In genomic region chr1:205523891-205524793, GRCh38 we compare ENCODE assay signal across 8 cellular contexts. TPM values are rescaled to one million over a fixed set of nuclear protein-coding genes. Genes with fewer than 3 reads are reported as not detected.
DNase-seq lines count a peak whose midpoint lies in the region; ATAC-seq, FAIRE-seq and TF ChIP-seq lines count a peak whose summit lies in the region.

No MANE protein-coding gene starts in this region.

- WGBS in H1 (ENCODE audit: extremely low coverage in 1 of 2, insufficient coverage in 1 of 2, insufficient read length in 1 of 2, insufficient replicate concordance in 2 of 2, low coverage in 1 of 2, low lambda C conversion rate in 2 of 2, missing lambda C conversion rate in 1 of 2), 2 experiments, result 63% methylated on average over 16 of the region's 16 CpGs; no CpG with 5 or more reads in 1 of the 2 experiments

- H3K23ac ChIP-seq in H1 (ENCODE audit: insufficient read length), result no peak overlapping the region

- no peak overlapping the region for H2AK5ac ChIP-seq in H1 (ENCODE audit: low read depth, low read length)

- H4K5ac ChIP-seq in H1 (ENCODE audit: insufficient read length, low read depth, low read length), result no peak overlapping the region

- no peak for TF ChIP-seq EP300 in H1 (IDR thresholded peaks at IDR 0.05; ENCODE audit: borderline replicate concordance in 1 of 2, low read depth in 2 of 2, low read length in 2 of 2)

- peak overlapping the region; percentile 26; the same call in 1 of the 2 replicates for H2BK5ac ChIP-seq in H1 (ENCODE audit: low read depth, low read length)

- no peak overlapping the region; the same call in 1 of the 2 replicates for H2BK12ac ChIP-seq in H1 (ENCODE audit: low read depth, low read length)

- no peak overlapping the region for H2BK120ac ChIP-seq in H1 (replicated peaks; ENCODE audit: low read depth, low read length)

- H3K79me1 ChIP-seq in H1 (ENCODE audit: low read depth, low read length), result no peaks in the 10 kb centered on the region

- H4K8ac ChIP-seq in H1 (ENCODE audit: extremely low read depth, insufficient read depth, low read length), result no peak overlapping the region

- H2AFZ ChIP-seq in H1 (ENCODE audit: low read length), result no peak overlapping the region

- H3K36me3 Mint-ChIP-seq in CD8-positive, alpha-beta memory T cell, result no peaks in the 10 kb centered on the region

- H3K27me3 ChIP-seq in CD8-positive, alpha-beta memory T cell (ENCODE audit: insufficient read depth, low read length, poor library complexity, severe bottlenecking), result no peaks in the 10 kb centered on the region
- H3K27me3 ChIP-seq in H1 (replicated peaks in 1 of 4; ENCODE audit: control insufficient read depth in 3 of 4, extremely low read depth in 1 of 4, insufficient read depth in 3 of 4, low read length in 3 of 4), result no peaks in the 10 kb centered on the region

- peaks cover 2 to 10% of the 10 kb centered on the region in 2 experiments for H4K20me1 ChIP-seq in H1 (replicated peaks in 1 of 2; ENCODE audit: control insufficient read depth in 1 of 2, insufficient read depth in 2 of 2, low read length in 2 of 2)

- no peak overlapping the region for H3K27ac ChIP-seq in CD8-positive, alpha-beta memory T cell (ENCODE audit: low read depth, low read length)
- no peak overlapping the region for H3K27ac ChIP-seq in H1 (ENCODE audit: low read depth, low read length)

- no peak overlapping the region for H4K91ac ChIP-seq in H1 (replicated peaks; ENCODE audit: insufficient read length, low read length)

- H3K9me3 Mint-ChIP-seq in CD8-positive, alpha-beta memory T cell, result no peaks in the 10 kb centered on the region

- TF ChIP-seq POLR2A in H1 (IDR thresholded peaks at IDR 0.05; ENCODE audit: control extremely low read depth in 1 of 2, low read depth in 2 of 2, low read length in 2 of 2), result no peak

- H3K4me3 ChIP-seq in CD8-positive, alpha-beta memory T cell (ENCODE audit: low read length), result no peak overlapping the region
- H3K4me3 ChIP-seq in H1 (ENCODE audit: extremely low read depth in 1 of 4, insufficient read depth in 2 of 4, low read depth in 3 of 4, low read length in 4 of 4), result no peak overlapping the region

- H3K9me3 ChIP-seq in CD8-positive, alpha-beta memory T cell (ENCODE audit: low read length), result no peaks in the 10 kb centered on the region
- no peaks in the 10 kb centered on the region for H3K9me3 ChIP-seq in H1 (ENCODE audit: insufficient read depth in 2 of 2, low read depth in 1 of 2, low read length in 1 of 2)

- H3K9ac ChIP-seq in H1 (replicated peaks in 1 of 4; ENCODE audit: extremely low read depth in 1 of 4, low read depth in 3 of 4, low read length in 3 of 4), result no peak overlapping the region

- no peak overlapping the region for H3K14ac ChIP-seq in H1 (ENCODE audit: insufficient read length)

- peak; percentile 58 to 80 (median 62) for DNase-seq in CD8-positive, alpha-beta memory T cell
- peak; percentile 95 for DNase-seq in HT-29 (ENCODE audit: low spot score)
- peak; percentile 18 for DNase-seq in NOMO-1 treated with dmso at 0.1 percent for 144 hours (lab: John Stamatoyannopoulos, UW; ENCODE audit: unreplicated experiment)
- peak; percentile 32 to 70 (median 61) for DNase-seq in activated CD8-positive, alpha-beta memory T cell treated with anti-CD3 and anti-CD28 coated beads for 48 hours (ENCODE audit: low read depth in 2 of 3, low spot score in 2 of 3)
- peak; percentile 63 to 94 for DNase-seq in H1 (ENCODE audit: low read depth in 1 of 2, low spot score in 2 of 2)
- DNase-seq in middle frontal gyrus (ENCODE audit: extremely low spot score, low spot score), result peak; percentile 81
- DNase-seq in stimulated activated CD8-positive, alpha-beta memory T cell treated with anti-CD3 and anti-CD28 coated beads, Interleukin-4, amount 100 ng/mL, for 48 hours, result peak; percentile 88

- H3K4me1 Mint-ChIP-seq in CD8-positive, alpha-beta memory T cell, result peaks cover 0 to 2% (median 0%) of the 10 kb centered on the region in 3 donors

- H2BK20ac ChIP-seq in H1 (ENCODE audit: low read length), result no peak overlapping the region

- H3K27me3 Mint-ChIP-seq in CD8-positive, alpha-beta memory T cell, result peaks cover 3 to 5% of the 10 kb centered on the region in 2 donors

- no peak overlapping the region for H3K4ac ChIP-seq in H1 (replicated peaks; ENCODE audit: insufficient read length, low read depth, low read length)

- CTCF ChIA-PET in CD8-positive, alpha-beta memory T cell (lab: Charles Lee), result interaction anchor here (0.6 to 5.4 kb wide), 47 partner anchors 9 to 272 kb away, joined by 3 to 104 read pairs (median 6); partner anchors contain the start of genes CDK18, ELK4 and NUAK2
- CTCF ChIA-PET in H1 (lab: Charles Lee; ENCODE audit: partially characterized antibody), result interaction anchor here (0.6 to 47.3 kb wide), 75 partner anchors 10 to 398 kb away, joined by 3 to 1626 read pairs (median 7); partner anchors contain the start of genes BLACAT1, CDK18, KLHDC8A and LEMD1

- H3K56ac ChIP-seq in H1 (replicated peaks; ENCODE audit: insufficient read length, low read depth, low read length), result no peak overlapping the region

- no peak overlapping the region for H3K18ac ChIP-seq in H1 (ENCODE audit: extremely low read depth, low read length)

- no peaks in the 10 kb centered on the region for H3K79me2 ChIP-seq in H1 (ENCODE audit: control insufficient read depth in 1 of 2, insufficient read depth in 2 of 2, low read length in 2 of 2)

- no peak overlapping the region for H3K27ac Mint-ChIP-seq in CD8-positive, alpha-beta memory T cell

- no peak for ATAC-seq in HG03196 (IDR thresholded peaks at IDR 0.05; ENCODE audit: unreplicated experiment)

- H3K23me2 ChIP-seq in H1 (ENCODE audit: low read depth, low read length), result no peaks in the 10 kb centered on the region; the same call in 1 of the 2 replicates

- no peak overlapping the region for H3K4me2 ChIP-seq in H1 (ENCODE audit: insufficient read depth in 1 of 2, low read depth in 2 of 2, low read length in 2 of 2)

- no peaks in the 10 kb centered on the region for H3K36me3 ChIP-seq in CD8-positive, alpha-beta memory T cell (ENCODE audit: insufficient read depth, low read length)
- H3K36me3 ChIP-seq in H1 (ENCODE audit: control insufficient read depth in 2 of 4, insufficient read depth in 4 of 4, low read length in 3 of 4), result peaks cover 0 to 14% (median 8%) of the 10 kb centered on the region in 4 experiments; a peak in 1 of 8 replicates

- peak; percentile 96 to 97 for TF ChIP-seq RAD21 in H1 (IDR thresholded peaks at IDR 0.05 in 1 of 2, conservative IDR thresholded peaks at IDR 0.05 in 1 of 2; ENCODE audit: low read depth in 2 of 2, low read length in 2 of 2)

- POLR2A ChIA-PET in CD8-positive, alpha-beta memory T cell (lab: Charles Lee), result interaction anchor here (0.6 kb wide), 1 partner anchor 117 kb away, joined by 4 read pairs; no protein-coding TSS in a partner anchor
- POLR2A ChIA-PET in H1 (lab: Charles Lee; ENCODE audit: partially characterized antibody), result interaction anchor here (0.6 to 2.9 kb wide), 12 partner anchors 9 to 174 kb away, joined by 3 to 14 read pairs (median 3); partner anchors contain the start of genes CDK18 and ELK4

- H3K4me3 Mint-ChIP-seq in CD8-positive, alpha-beta memory T cell, result no peak overlapping the region

- H2BK15ac ChIP-seq in H1 (ENCODE audit: low read length), result peak overlapping the region; percentile 81; the same call in 1 of the 2 replicates

- H3K4me1 ChIP-seq in CD8-positive, alpha-beta memory T cell (ENCODE audit: insufficient read depth, low read length), result no peaks in the 10 kb centered on the region
- H3K4me1 ChIP-seq in H1 (replicated peaks in 1 of 4; ENCODE audit: control insufficient read depth in 3 of 4, insufficient read depth in 4 of 4, low read length in 3 of 4), result peaks cover under 1 to 27% (median 12%) of the 10 kb centered on the region in 4 experiments

- TF ChIP-seq CTCF in H1 (IDR thresholded peaks at IDR 0.05; ENCODE audit: control extremely low read depth in 1 of 3, insufficient read depth in 1 of 3, low read depth in 1 of 3, low read length in 3 of 3), result peak; percentile 73 to 94 (median 93)

- FAIRE-seq in H1 (lab: Jason Lieb, UNC), result peak; percentile 98

TF ChIP-seq in H1, 55 proteins besides CTCF, POLR2A, EP300 and RAD21:
- 0 out of 4 replicates have a peak, but pooled peaks of 1 of the 2 experiments have one; percentile 44 for TF ChIP-seq SIN3A (conservative IDR thresholded peaks at IDR 0.05 in 1 of 2, IDR thresholded peaks at IDR 0.05 in 1 of 2; ENCODE audit: low read depth in 1 of 2, low read length in 2 of 2)
- no peak for TF ChIP-seq RBBP5 (IDR thresholded peaks at IDR 0.05; ENCODE audit: borderline replicate concordance, low read depth, low read length)

RNA-seq across cellular contexts. Expression of gene CDK18, which starts 19.7 kb away (rescaled TPM):
- total RNA-seq in CD8-positive, alpha-beta memory T cell, result 1 to 10 TPM; 1.4 to 1.6 TPM
- polyA plus RNA-seq in CD8-positive, alpha-beta memory T cell, result 0.43 TPM
- total RNA-seq in HT-29 (2014; rRNA removed; shearing (Covaris generic)), result 22.2 and 27.6 TPM in 2 replicates
- 40.9 and 44.0 TPM in 2 replicates for total RNA-seq in H1 (2021; fragmentation: NEBNext Ultra II Directional; extraction: Animal tissue kit (Norgen Biotek cat#: 25700))
- polyA plus RNA-seq in H1 (2011; rRNA removed), result 31.2 and 50.3 TPM in 2 replicates
- polyA plus RNA-seq in H1 (2011; cell fraction: cytosol; rRNA removed), result 19.7 TPM
- polyA plus RNA-seq in H1 (2011; cell fraction: nucleus; rRNA removed), result 102 TPM
- polyA plus RNA-seq in H1 (2012, experiment 1 of 2), result 35.9 to 57.1 TPM (median 46.6 TPM) in 4 replicates
- 29.8 TPM for polyA plus RNA-seq in H1 (2012, experiment 2 of 2)
- polyA plus RNA-seq in H1 (2013, experiment 1 of 2), result 31.5 TPM
- 31.7 TPM for polyA plus RNA-seq in H1 (2013, experiment 2 of 2)
- 37.0 and 48.0 TPM in 2 replicates for polyA minus RNA-seq in H1 (2011; rRNA and poly(A)+ RNA removed)
- polyA minus RNA-seq in H1 (2011; cell fraction: cytosol; rRNA and poly(A)+ RNA removed), result 25.8 TPM
- 61.8 TPM for polyA minus RNA-seq in H1 (2011; cell fraction: nucleus; rRNA and poly(A)+ RNA removed)

Comparison
In these comparisons a context has a peak if more than half of its experiments do, and no peak if none do; other contexts are left out.
1. DNase-seq: peak in every context shown above with its lines; median percentile 95 in HT-29; 88 in stimulated activated CD8-positive, alpha-beta memory T cell treated with anti-CD3 and anti-CD28 coated beads, Interleukin-4, amount 100 ng/mL, for 48 hours; 81 in middle frontal gyrus; 78 in H1; 62 in CD8-positive, alpha-beta memory T cell; 61 in activated CD8-positive, alpha-beta memory T cell treated with anti-CD3 and anti-CD28 coated beads for 48 hours; 18 in NOMO-1 treated with dmso at 0.1 percent for 144 hours.